In the genomic region with DNA sequence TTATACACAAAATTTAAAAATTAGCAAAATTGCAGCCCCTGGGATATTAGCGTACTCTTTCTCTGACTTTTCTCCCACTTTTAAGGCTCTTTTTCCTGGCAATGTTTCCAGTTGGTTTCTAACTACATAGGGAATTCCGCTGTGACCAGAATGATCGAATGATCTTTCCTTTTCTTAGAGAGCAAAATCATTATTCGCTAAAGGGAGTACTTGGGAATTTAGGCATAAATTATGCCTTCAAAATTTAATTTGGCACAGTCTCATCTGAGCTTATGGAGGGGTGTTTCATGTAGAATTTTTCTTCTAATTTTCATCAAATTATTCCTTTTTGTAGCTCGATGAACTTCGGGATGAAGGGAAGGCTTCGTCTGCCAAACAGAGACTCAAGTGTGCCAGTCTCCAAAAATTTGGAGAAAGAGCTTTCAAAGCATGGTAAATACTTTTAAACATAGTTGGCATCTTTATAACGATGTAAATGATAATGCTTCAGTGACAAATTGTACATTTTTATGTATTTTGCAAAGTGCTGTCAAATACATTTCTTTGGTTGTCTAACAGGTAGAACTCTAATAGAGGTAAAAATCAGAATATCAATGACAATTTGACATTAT, we compare ENCODE assay signal across 1 cellular context.
TF ChIP-seq lines count a peak whose summit lies in the region.

No MANE protein-coding gene starts in this region.

TF ChIP-seq in HepG2, 621 proteins besides CTCF, POLR2A, EP300 and RAD21 (continues in another document):
- TF ChIP-seq PAF1 (CRISPR knock-in tag; IDR thresholded peaks at IDR 0.05): peak; percentile 82; the same call in 1 of the 2 replicates
- TF ChIP-seq, protein P1, sequence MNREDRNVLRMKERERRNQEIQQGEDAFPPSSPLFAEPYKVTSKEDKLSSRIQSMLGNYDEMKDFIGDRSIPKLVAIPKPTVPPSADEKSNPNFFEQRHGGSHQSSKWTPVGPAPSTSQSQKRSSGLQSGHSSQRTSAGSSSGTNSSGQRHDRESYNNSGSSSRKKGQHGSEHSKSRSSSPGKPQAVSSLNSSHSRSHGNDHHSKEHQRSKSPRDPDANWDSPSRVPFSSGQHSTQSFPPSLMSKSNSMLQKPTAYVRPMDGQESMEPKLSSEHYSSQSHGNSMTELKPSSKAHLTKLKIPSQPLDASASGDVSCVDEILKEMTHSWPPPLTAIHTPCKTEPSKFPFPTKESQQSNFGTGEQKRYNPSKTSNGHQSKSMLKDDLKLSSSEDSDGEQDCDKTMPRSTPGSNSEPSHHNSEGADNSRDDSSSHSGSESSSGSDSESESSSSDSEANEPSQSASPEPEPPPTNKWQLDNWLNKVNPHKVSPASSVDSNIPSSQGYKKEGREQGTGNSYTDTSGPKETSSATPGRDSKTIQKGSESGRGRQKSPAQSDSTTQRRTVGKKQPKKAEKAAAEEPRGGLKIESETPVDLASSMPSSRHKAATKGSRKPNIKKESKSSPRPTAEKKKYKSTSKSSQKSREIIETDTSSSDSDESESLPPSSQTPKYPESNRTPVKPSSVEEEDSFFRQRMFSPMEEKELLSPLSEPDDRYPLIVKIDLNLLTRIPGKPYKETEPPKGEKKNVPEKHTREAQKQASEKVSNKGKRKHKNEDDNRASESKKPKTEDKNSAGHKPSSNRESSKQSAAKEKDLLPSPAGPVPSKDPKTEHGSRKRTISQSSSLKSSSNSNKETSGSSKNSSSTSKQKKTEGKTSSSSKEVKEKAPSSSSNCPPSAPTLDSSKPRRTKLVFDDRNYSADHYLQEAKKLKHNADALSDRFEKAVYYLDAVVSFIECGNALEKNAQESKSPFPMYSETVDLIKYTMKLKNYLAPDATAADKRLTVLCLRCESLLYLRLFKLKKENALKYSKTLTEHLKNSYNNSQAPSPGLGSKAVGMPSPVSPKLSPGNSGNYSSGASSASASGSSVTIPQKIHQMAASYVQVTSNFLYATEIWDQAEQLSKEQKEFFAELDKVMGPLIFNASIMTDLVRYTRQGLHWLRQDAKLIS (CRISPR knock-in tag; IDR thresholded peaks at IDR 0.05): peak; percentile 19; the same call in 1 of the 2 replicates
- TF ChIP-seq RBFOX2 (IDR thresholded peaks at IDR 0.05; ENCODE audit: low read depth, low read length): peak; percentile 72
- TF ChIP-seq ZNF44 (CRISPR knock-in tag; IDR thresholded peaks at IDR 0.05): no peak
- TF ChIP-seq, protein P2, sequence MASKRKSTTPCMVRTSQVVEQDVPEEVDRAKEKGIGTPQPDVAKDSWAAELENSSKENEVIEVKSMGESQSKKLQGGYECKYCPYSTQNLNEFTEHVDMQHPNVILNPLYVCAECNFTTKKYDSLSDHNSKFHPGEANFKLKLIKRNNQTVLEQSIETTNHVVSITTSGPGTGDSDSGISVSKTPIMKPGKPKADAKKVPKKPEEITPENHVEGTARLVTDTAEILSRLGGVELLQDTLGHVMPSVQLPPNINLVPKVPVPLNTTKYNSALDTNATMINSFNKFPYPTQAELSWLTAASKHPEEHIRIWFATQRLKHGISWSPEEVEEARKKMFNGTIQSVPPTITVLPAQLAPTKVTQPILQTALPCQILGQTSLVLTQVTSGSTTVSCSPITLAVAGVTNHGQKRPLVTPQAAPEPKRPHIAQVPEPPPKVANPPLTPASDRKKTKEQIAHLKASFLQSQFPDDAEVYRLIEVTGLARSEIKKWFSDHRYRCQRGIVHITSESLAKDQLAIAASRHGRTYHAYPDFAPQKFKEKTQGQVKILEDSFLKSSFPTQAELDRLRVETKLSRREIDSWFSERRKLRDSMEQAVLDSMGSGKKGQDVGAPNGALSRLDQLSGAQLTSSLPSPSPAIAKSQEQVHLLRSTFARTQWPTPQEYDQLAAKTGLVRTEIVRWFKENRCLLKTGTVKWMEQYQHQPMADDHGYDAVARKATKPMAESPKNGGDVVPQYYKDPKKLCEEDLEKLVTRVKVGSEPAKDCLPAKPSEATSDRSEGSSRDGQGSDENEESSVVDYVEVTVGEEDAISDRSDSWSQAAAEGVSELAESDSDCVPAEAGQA (IDR thresholded peaks at IDR 0.05; ENCODE audit: low read depth): no peak
- TF ChIP-seq, protein P2 (CRISPR knock-in tag; IDR thresholded peaks at IDR 0.05; ENCODE audit: borderline replicate concordance): 0 out of 2 replicates have a peak, but pooled peaks have one; percentile 20
- TF ChIP-seq NFIC (IDR thresholded peaks at IDR 0.05; ENCODE audit: low read length): peak; percentile 26; the same call in 1 of the 2 replicates
- TF ChIP-seq KAT7 (CRISPR knock-in tag; IDR thresholded peaks at IDR 0.05; ENCODE audit: borderline replicate concordance): 0 out of 2 replicates have a peak, but pooled peaks have one; percentile 48
- no peak for TF ChIP-seq ZFP41 (CRISPR knock-in tag; IDR thresholded peaks at IDR 0.05; ENCODE audit: borderline replicate concordance)
- no peak for TF ChIP-seq ZFAT (CRISPR knock-in tag; conservative IDR thresholded peaks at IDR 0.05)
- TF ChIP-seq PPARG (CRISPR knock-in tag; conservative IDR thresholded peaks at IDR 0.05): 0 out of 2 replicates have a peak, but pooled peaks have one; percentile 22
- TF ChIP-seq, protein P3, sequence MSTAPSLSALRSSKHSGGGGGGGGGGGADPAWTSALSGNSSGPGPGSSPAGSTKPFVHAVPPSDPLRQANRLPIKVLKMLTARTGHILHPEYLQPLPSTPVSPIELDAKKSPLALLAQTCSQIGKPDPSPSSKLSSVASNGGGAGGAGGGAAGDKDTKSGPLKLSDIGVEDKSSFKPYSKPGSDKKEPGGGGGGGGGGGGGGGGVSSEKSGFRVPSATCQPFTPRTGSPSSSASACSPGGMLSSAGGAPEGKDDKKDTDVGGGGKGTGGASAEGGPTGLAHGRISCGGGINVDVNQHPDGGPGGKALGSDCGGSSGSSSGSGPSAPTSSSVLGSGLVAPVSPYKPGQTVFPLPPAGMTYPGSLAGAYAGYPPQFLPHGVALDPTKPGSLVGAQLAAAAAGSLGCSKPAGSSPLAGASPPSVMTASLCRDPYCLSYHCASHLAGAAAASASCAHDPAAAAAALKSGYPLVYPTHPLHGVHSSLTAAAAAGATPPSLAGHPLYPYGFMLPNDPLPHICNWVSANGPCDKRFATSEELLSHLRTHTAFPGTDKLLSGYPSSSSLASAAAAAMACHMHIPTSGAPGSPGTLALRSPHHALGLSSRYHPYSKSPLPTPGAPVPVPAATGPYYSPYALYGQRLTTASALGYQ (CRISPR knock-in tag; IDR thresholded peaks at IDR 0.05): peak; percentile 15; the same call in 1 of the 2 replicates
- no peak for TF ChIP-seq NKX3-1 (CRISPR knock-in tag; IDR thresholded peaks at IDR 0.05)
- TF ChIP-seq, protein P4, sequence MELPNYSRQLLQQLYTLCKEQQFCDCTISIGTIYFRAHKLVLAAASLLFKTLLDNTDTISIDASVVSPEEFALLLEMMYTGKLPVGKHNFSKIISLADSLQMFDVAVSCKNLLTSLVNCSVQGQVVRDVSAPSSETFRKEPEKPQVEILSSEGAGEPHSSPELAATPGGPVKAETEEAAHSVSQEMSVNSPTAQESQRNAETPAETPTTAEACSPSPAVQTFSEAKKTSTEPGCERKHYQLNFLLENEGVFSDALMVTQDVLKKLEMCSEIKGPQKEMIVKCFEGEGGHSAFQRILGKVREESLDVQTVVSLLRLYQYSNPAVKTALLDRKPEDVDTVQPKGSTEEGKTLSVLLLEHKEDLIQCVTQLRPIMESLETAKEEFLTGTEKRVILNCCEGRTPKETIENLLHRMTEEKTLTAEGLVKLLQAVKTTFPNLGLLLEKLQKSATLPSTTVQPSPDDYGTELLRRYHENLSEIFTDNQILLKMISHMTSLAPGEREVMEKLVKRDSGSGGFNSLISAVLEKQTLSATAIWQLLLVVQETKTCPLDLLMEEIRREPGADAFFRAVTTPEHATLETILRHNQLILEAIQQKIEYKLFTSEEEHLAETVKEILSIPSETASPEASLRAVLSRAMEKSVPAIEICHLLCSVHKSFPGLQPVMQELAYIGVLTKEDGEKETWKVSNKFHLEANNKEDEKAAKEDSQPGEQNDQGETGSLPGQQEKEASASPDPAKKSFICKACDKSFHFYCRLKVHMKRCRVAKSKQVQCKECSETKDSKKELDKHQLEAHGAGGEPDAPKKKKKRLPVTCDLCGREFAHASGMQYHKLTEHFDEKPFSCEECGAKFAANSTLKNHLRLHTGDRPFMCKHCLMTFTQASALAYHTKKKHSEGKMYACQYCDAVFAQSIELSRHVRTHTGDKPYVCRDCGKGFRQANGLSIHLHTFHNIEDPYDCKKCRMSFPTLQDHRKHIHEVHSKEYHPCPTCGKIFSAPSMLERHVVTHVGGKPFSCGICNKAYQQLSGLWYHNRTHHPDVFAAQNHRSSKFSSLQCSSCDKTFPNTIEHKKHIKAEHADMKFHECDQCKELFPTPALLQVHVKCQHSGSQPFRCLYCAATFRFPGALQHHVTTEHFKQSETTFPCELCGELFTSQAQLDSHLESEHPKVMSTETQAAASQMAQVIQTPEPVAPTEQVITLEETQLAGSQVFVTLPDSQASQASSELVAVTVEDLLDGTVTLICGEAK (IDR thresholded peaks at IDR 0.05): no peak
- TF ChIP-seq, protein P4 (CRISPR knock-in tag; IDR thresholded peaks at IDR 0.05): no peak
- TF ChIP-seq, protein P5, sequence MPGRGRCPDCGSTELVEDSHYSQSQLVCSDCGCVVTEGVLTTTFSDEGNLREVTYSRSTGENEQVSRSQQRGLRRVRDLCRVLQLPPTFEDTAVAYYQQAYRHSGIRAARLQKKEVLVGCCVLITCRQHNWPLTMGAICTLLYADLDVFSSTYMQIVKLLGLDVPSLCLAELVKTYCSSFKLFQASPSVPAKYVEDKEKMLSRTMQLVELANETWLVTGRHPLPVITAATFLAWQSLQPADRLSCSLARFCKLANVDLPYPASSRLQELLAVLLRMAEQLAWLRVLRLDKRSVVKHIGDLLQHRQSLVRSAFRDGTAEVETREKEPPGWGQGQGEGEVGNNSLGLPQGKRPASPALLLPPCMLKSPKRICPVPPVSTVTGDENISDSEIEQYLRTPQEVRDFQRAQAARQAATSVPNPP (CRISPR knock-in tag; IDR thresholded peaks at IDR 0.05): peak; percentile 12; the same call in 1 of the 2 replicates
- TF ChIP-seq, protein P6, sequence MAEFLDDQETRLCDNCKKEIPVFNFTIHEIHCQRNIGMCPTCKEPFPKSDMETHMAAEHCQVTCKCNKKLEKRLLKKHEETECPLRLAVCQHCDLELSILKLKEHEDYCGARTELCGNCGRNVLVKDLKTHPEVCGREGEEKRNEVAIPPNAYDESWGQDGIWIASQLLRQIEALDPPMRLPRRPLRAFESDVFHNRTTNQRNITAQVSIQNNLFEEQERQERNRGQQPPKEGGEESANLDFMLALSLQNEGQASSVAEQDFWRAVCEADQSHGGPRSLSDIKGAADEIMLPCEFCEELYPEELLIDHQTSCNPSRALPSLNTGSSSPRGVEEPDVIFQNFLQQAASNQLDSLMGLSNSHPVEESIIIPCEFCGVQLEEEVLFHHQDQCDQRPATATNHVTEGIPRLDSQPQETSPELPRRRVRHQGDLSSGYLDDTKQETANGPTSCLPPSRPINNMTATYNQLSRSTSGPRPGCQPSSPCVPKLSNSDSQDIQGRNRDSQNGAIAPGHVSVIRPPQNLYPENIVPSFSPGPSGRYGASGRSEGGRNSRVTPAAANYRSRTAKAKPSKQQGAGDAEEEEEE (CRISPR knock-in tag; IDR thresholded peaks at IDR 0.05; ENCODE audit: borderline replicate concordance): no peak
- TF ChIP-seq PHF8 (CRISPR knock-in tag; IDR thresholded peaks at IDR 0.05): peak; percentile 11; the same call in 1 of the 2 replicates
- TF ChIP-seq AKAP8 (CRISPR knock-in tag; IDR thresholded peaks at IDR 0.05): no peak
- TF ChIP-seq, protein P7, sequence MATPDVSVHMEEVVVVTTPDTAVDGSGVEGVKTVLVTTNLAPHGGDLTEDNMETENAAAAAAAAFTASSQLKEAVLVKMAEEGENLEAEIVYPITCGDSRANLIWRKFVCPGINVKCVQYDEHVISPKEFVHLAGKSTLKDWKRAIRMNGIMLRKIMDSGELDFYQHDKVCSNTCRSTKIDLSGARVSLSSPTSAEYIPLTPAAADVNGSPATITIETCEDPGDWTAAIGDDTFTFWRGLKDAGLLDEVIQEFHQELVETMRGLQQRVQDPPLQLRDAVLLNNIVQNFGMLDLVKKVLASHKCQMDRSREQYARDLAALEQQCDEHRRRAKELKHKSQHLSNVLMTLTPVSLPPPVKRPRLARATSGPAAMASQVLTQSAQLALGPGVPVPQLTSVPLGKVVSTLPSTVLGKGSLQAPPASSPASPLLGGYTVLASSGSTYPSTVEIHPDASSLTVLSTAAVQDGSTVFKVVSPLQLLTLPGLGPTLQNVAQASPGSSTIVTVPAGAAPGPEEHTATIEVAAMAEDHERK (CRISPR knock-in tag; IDR thresholded peaks at IDR 0.05; ENCODE audit: low read depth): no peak
- no peak for TF ChIP-seq CBFB (CRISPR knock-in tag; IDR thresholded peaks at IDR 0.05)
- peak; percentile 57 for TF ChIP-seq RBM22 (optimal IDR thresholded peaks at IDR 0.05; ENCODE audit: low read length)
